8 cellular contexts compared by ENCODE assay signal in genomic region chr11:12009617-12010321, GRCh38. TPM values are rescaled to one million over a fixed set of nuclear protein-coding genes. Genes with fewer than 3 reads are reported as not detected.
DNase-seq lines count a peak whose midpoint lies in the region; ATAC-seq and TF ChIP-seq lines count a peak whose summit lies in the region.

No MANE protein-coding gene starts in this region.

- DNase-seq in activated naive CD4-positive, alpha-beta T cell treated with anti-CD3 and anti-CD28 coated beads, Interleukin-2, amount 10 ng/mL, durations not matched to agents 7 days and 5 days, result no peak
- DNase-seq in activated naive CD4-positive, alpha-beta T cell treated with anti-CD3 and anti-CD28 coated beads, Interleukin-2, amount 50 U/mL, for 72 hours (ENCODE audit: low spot score in 2 of 2), result no peak
- DNase-seq in cardiac fibroblast (ENCODE audit: low read depth in 2 of 2) (no peak), left lung (no peak), upper lobe of left lung (no peak), 8988T (no peak), Ammon's horn (ENCODE audit: low spot score) (no peak)
- DNase-seq in activated effector memory CD4-positive, alpha-beta T cell treated with anti-CD3 and anti-CD28 coated beads, Interleukin-2, amount 50 U/mL, for 16 hours, result no peak

- TF ChIP-seq EP300 in upper lobe of left lung (IDR thresholded peaks at IDR 0.05), result no peak

- CTCF ChIA-PET in activated naive CD4-positive, alpha-beta T cell treated with anti-CD3 and anti-CD28 coated beads, Interleukin-2, amount 10 ng/mL, durations not matched to agents 7 days and 5 days (lab: Charles Lee), result no interaction called here

- no peak for TF ChIP-seq POLR2A in upper lobe of left lung (IDR thresholded peaks at IDR 0.05)

- no peak overlapping the region for H3K27ac ChIP-seq in left lung
- H3K27ac ChIP-seq in upper lobe of left lung, result no peak overlapping the region

- peak overlapping the region; percentile 28 to 40 for H3K4me3 ChIP-seq in cardiac fibroblast (replicated peaks in 1 of 2; ENCODE audit: low read depth in 2 of 2, low read length in 2 of 2)
- H3K4me3 ChIP-seq in left lung, result no peak overlapping the region
- H3K4me3 ChIP-seq in upper lobe of left lung, result peak overlapping the region in 3 of 4 donors; percentile 52 to 59 (median 55)

- H3K9me3 Mint-ChIP-seq in activated naive CD4-positive, alpha-beta T cell treated with anti-CD3 and anti-CD28 coated beads, Interleukin-2, amount 10 ng/mL, durations not matched to agents 7 days and 5 days, result no peaks in the 10 kb centered on the region
- no peaks in the 10 kb centered on the region for H3K9me3 Mint-ChIP-seq in activated naive CD4-positive, alpha-beta T cell treated with anti-CD3 and anti-CD28 coated beads, Interleukin-2, amount 50 U/mL, for 72 hours

- peaks cover 87% of the 10 kb centered on the region for H3K27me3 Mint-ChIP-seq in activated naive CD4-positive, alpha-beta T cell treated with anti-CD3 and anti-CD28 coated beads, Interleukin-2, amount 10 ng/mL, durations not matched to agents 7 days and 5 days

- no peaks in the 10 kb centered on the region for H3K36me3 Mint-ChIP-seq in activated naive CD4-positive, alpha-beta T cell treated with anti-CD3 and anti-CD28 coated beads, Interleukin-2, amount 10 ng/mL, durations not matched to agents 7 days and 5 days
- H3K36me3 Mint-ChIP-seq in activated naive CD4-positive, alpha-beta T cell treated with anti-CD3 and anti-CD28 coated beads, Interleukin-2, amount 50 U/mL, for 72 hours, result no peaks in the 10 kb centered on the region

- H3K27ac Mint-ChIP-seq in activated naive CD4-positive, alpha-beta T cell treated with anti-CD3 and anti-CD28 coated beads, Interleukin-2, amount 10 ng/mL, durations not matched to agents 7 days and 5 days, result no peak overlapping the region
- no peak overlapping the region for H3K27ac Mint-ChIP-seq in activated naive CD4-positive, alpha-beta T cell treated with anti-CD3 and anti-CD28 coated beads, Interleukin-2, amount 50 U/mL, for 72 hours

- 64 to 81% methylated on average over 11 to 15 of the region's 15 CpGs for WGBS in upper lobe of left lung, 2 donors

- intact Hi-C loops in left lung (cut with DNase I), result no loop called here

- peaks cover 8% of the 10 kb centered on the region for H3K4me1 Mint-ChIP-seq in activated naive CD4-positive, alpha-beta T cell treated with anti-CD3 and anti-CD28 coated beads, Interleukin-2, amount 10 ng/mL, durations not matched to agents 7 days and 5 days

- H3K27me3 ChIP-seq in left lung, result peaks cover 7 to 70% of the 10 kb centered on the region in 2 donors
- peaks cover 0 to 25% (median 13%) of the 10 kb centered on the region in 4 donors for H3K27me3 ChIP-seq in upper lobe of left lung

- H3K4me3 Mint-ChIP-seq in activated naive CD4-positive, alpha-beta T cell treated with anti-CD3 and anti-CD28 coated beads, Interleukin-2, amount 10 ng/mL, durations not matched to agents 7 days and 5 days, result peak overlapping the region; percentile 26

- H3K36me3 ChIP-seq in left lung (no peaks in the 10 kb centered on the region), upper lobe of left lung (no peaks in the 10 kb centered on the region)

- TF ChIP-seq CTCF in cardiac fibroblast (IDR thresholded peaks at IDR 0.05; ENCODE audit: low read depth, low read length) (no peak), left lung (IDR thresholded peaks at IDR 0.05) (no peak), upper lobe of left lung (IDR thresholded peaks at IDR 0.05) (no peak)

- no peak for ATAC-seq in activated naive CD4-positive, alpha-beta T cell treated with anti-CD3 and anti-CD28 coated beads, Interleukin-2, amount 50 U/mL, for 72 hours
- ATAC-seq in left lung, result peak; percentile 6
- ATAC-seq in upper lobe of left lung (ENCODE audit: low FRiP score in 2 of 2), result no peak

- H3K9me3 ChIP-seq in left lung (no peaks in the 10 kb centered on the region), upper lobe of left lung (no peaks in the 10 kb centered on the region)

- H3K4me1 ChIP-seq in left lung (peaks cover 0 to 3% of the 10 kb centered on the region in 2 donors), upper lobe of left lung (peaks cover 9 to 22% (median 17%) of the 10 kb centered on the region in 4 donors)

RNA-seq across cellular contexts. Expression of gene DKK3, which starts 1.3 kb away (rescaled TPM):
- total RNA-seq in activated naive CD4-positive, alpha-beta T cell treated with anti-CD3 and anti-CD28 coated beads, Interleukin-2, amount 50 U/mL, for 72 hours, result not detected
- total RNA-seq in left lung, result 100 to 1,000 TPM; 122 to 156 TPM
- 100 to 1,000 TPM in 5 of 6 donors, 10 to 100 TPM in 1; 50.3 to 162 (median 137) TPM for total RNA-seq in upper lobe of left lung

Comparison
In these comparisons a context has a peak if more than half of its experiments do, and no peak if none do; other contexts are left out.
1. H3K4me3 ChIP-seq: peak in cardiac fibroblast (2 of 2) and upper lobe of left lung (3 of 4); none in left lung (0 of 2).
2. RNA of gene DKK3, which starts 1.3 kb away (total RNA-seq): 122 to 156 TPM in left lung and 50.3 to 162 TPM in upper lobe of left lung; not detected in activated naive CD4-positive, alpha-beta T cell treated with anti-CD3 and anti-CD28 coated beads, Interleukin-2, amount 50 U/mL, for 72 hours; every median in the first group is over 10 times any median in the second.